Comparison of ENCODE assay signal across 8 cellular contexts in the genomic region with DNA sequence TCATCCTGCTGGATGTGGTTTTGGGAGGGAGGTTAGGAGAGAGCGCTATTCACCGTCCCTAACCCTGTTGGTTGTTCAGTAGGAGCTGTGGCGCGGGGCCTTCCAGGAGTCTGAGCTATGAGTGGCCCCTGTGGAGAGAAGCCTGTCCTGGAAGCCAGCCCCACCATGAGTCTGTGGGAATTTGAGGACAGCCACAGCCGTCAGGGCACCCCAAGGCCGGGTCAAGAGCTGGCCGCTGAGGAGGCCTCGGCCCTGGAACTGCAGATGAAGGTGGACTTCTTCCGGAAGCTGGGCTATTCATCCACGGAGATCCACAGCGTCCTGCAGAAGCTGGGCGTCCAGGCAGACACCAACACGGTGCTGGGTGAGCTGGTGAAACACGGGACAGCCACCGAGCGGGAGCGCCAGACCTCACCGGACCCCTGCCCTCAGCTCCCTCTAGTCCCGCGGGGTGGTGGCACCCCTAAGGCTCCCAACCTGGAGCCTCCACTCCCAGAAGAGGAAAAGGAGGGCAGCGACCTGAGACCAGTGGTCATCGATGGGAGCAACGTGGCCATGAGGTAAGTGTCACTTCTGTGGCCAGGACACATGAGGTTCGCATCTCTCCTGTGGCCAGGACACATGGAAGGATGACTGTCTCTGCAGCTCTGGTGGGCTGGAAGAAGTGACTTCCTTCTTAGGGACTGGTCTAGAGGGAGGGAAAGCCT. TPM values are rescaled to one million over a fixed set of nuclear protein-coding genes. Genes with fewer than 3 reads are reported as not detected.
A peak's percentile ranks its signal among the peaks of the same experiment; 100 is the strongest.
DNase-seq lines count a peak whose midpoint lies in the region; ATAC-seq and TF ChIP-seq lines count a peak whose summit lies in the region.

No MANE protein-coding gene starts in this region.

- no peaks in the 10 kb centered on the region for H3K9me3 ChIP-seq in esophagus (ENCODE audit: control insufficient read depth in 2 of 2, insufficient read depth in 1 of 2, low read depth in 1 of 2, low read length in 1 of 2)

- DNase-seq in GM12864 (ENCODE audit: low read depth) (no peak), SW480 (ENCODE audit: low spot score) (peak; percentile 25), posterior vena cava (ENCODE audit: low spot score) (peak; percentile 80), NCI-H128 (lab: John Stamatoyannopoulos, UW; ENCODE audit: unreplicated experiment) (no peak), CD1c-positive myeloid dendritic cell (ENCODE audit: extremely low spot score) (no peak), SIG-M5 treated with dmso at 0.1 percent for 504 hours (lab: John Stamatoyannopoulos, UW; ENCODE audit: unreplicated experiment) (no peak)

- 53 to 55% methylated on average over 24 of the region's 24 CpGs for WGBS in esophagus, 2 donors

- intact Hi-C loops in posterior vena cava (cut with DNase I), result no loop called here

- H3K4me3 ChIP-seq in GM12864 (ENCODE audit: low read depth, low read length) (peak overlapping the region; percentile 88), esophagus (ENCODE audit: low read depth in 1 of 2, low read length in 2 of 2) (peak overlapping the region; percentile 70)

- TF ChIP-seq CTCF in GM12864 (IDR thresholded peaks at IDR 0.05; ENCODE audit: low read depth, low read length, missing control alignments), result no peak

- H3K27ac ChIP-seq in esophagus (ENCODE audit: low read depth in 2 of 2, low read length in 1 of 2), result peak overlapping the region; percentile 92 to 98

- H3K27me3 ChIP-seq in esophagus (ENCODE audit: control insufficient read depth in 1 of 2, insufficient read depth in 2 of 2, low read length in 2 of 2), result no peaks in the 10 kb centered on the region

- ATAC-seq in GM18861 (IDR thresholded peaks at IDR 0.05; ENCODE audit: unreplicated experiment), result no peak

- peaks cover 18 to 55% of the 10 kb centered on the region in 2 donors for H3K4me1 ChIP-seq in esophagus (ENCODE audit: control insufficient read depth in 2 of 2, insufficient read depth in 2 of 2, low read length in 1 of 2)

- peaks cover 5 to 24% of the 10 kb centered on the region in 2 donors for H3K36me3 ChIP-seq in esophagus (ENCODE audit: control insufficient read depth in 2 of 2, insufficient read depth in 2 of 2, low read length in 1 of 2)

RNA-seq across cellular contexts. Expression of a gene that starts 1.2 kb away (rescaled TPM):
- polyA plus RNA-seq in esophagus, result 10 to 100 TPM; 17.6 to 25.3 TPM
- total RNA-seq in posterior vena cava, result 10 to 100 TPM in 1 of 2 donors, 1 to 10 TPM in 1; 7.7 to 18.4 TPM

RNA-seq across cellular contexts. Expression of a gene that starts 39.0 kb away (rescaled TPM):
- 10 to 100 TPM; 28.8 to 33.9 TPM for polyA plus RNA-seq in esophagus
- 10 to 100 TPM; 43.6 to 49.6 TPM for total RNA-seq in posterior vena cava

Comparison
In these comparisons a context has a peak if more than half of its experiments do, and no peak if none do; other contexts are left out.
1. DNase-seq: peak in SW480 (single experiment) and posterior vena cava (single experiment); none in GM12864 (single experiment), NCI-H128 (single experiment), CD1c-positive myeloid dendritic cell (single experiment) and SIG-M5 treated with dmso at 0.1 percent for 504 hours (single experiment).